9 cellular contexts compared by ENCODE assay signal in genomic region chr4:26161030-26161824, GRCh38.
DNase-seq lines count a peak whose midpoint lies in the region; ATAC-seq and TF ChIP-seq lines count a peak whose summit lies in the region.
"Had no signal": no experiment of that assay in that cellular context is flagged by ENCODE, and none has a peak within 500 bp of the region (broad histone marks: within the 10 kb centered on the region; RNA-seq: fewer than 3 reads in every experiment).

No MANE protein-coding gene starts in this region.

- ATAC-seq in natural killer cell treated with Interleukin-12 subunit alpha and Interleukin-12 subunit beta and Interleukin-15 and Interleukin-18, amount 100 ng/mL, for 72 hours: peak in 1 of 2 donors; percentile 66
- ATAC-seq in natural killer cell (no peak), HG03565 (IDR thresholded peaks at IDR 0.05; ENCODE audit: unreplicated experiment) (no peak)

- H3F3A ChIP-seq in GM23248 (ENCODE audit: insufficient read depth): no peaks in the 10 kb centered on the region

- H3K27me3 ChIP-seq in GM23248 (replicated peaks; ENCODE audit: insufficient read depth): no peaks in the 10 kb centered on the region; the same call in 1 of the 2 replicates

- no peak overlapping the region for H3K4me2 ChIP-seq in GM23248 (ENCODE audit: unreplicated experiment)

- peaks cover 15% of the 10 kb centered on the region for H3K36me3 Mint-ChIP-seq in natural killer cell treated with Interleukin-12 subunit alpha and Interleukin-12 subunit beta and Interleukin-15 and Interleukin-18, amount 100 ng/mL, for 72 hours
- H3K36me3 Mint-ChIP-seq in natural killer cell (no peaks in the 10 kb centered on the region), type B pancreatic cell (no peaks in the 10 kb centered on the region)

- TF ChIP-seq CTCF in natural killer cell (IDR thresholded peaks at IDR 0.05): no peak
- TF ChIP-seq CTCF in type B pancreatic cell (conservative IDR thresholded peaks at IDR 0.05): peak; percentile 41

- no peak overlapping the region for H2AFZ ChIP-seq in GM23248

- H3K27ac Mint-ChIP-seq in natural killer cell treated with Interleukin-12 subunit alpha and Interleukin-12 subunit beta and Interleukin-15 and Interleukin-18, amount 100 ng/mL, for 72 hours: peak overlapping the region; percentile 8 to 50
- H3K27ac Mint-ChIP-seq in natural killer cell (no peak overlapping the region), type B pancreatic cell (no peak overlapping the region)

- H3K9me3 Mint-ChIP-seq in natural killer cell treated with Interleukin-12 subunit alpha and Interleukin-12 subunit beta and Interleukin-15 and Interleukin-18, amount 100 ng/mL, for 72 hours: peaks cover 9% of the 10 kb centered on the region
- H3K9me3 Mint-ChIP-seq in natural killer cell (no peaks in the 10 kb centered on the region), type B pancreatic cell (peaks cover 4% of the 10 kb centered on the region)

- DNase-seq in natural killer cell treated with Interleukin-12 subunit alpha and Interleukin-12 subunit beta and Interleukin-15 and Interleukin-18, amount 100 ng/mL, for 72 hours (ENCODE audit: low spot score): no peak
- DNase-seq in natural killer cell: no peak
- peak; percentile 38 for DNase-seq in NAMALWA (ENCODE audit: low spot score)
- peak; percentile 7 for DNase-seq in dermis blood vessel endothelial cell
- no peak for DNase-seq in type B pancreatic cell (ENCODE audit: extremely low spot score, unreplicated experiment)
- no peak for DNase-seq in GM23248
- no peak for DNase-seq in HPDE6-E6E7 (ENCODE audit: extremely low spot score)
- DNase-seq: EL had no signal

- peaks cover 28 to 36% of the 10 kb centered on the region in 2 donors for H3K4me1 Mint-ChIP-seq in natural killer cell treated with Interleukin-12 subunit alpha and Interleukin-12 subunit beta and Interleukin-15 and Interleukin-18, amount 100 ng/mL, for 72 hours (ENCODE audit: low read depth in 2 of 2)
- peaks cover 0 to 5% of the 10 kb centered on the region in 2 donors for H3K4me1 Mint-ChIP-seq in natural killer cell
- H3K4me1 Mint-ChIP-seq in type B pancreatic cell (ENCODE audit: unreplicated experiment): peaks cover 3% of the 10 kb centered on the region

- H3K79me2 ChIP-seq in GM23248 (ENCODE audit: insufficient read depth): no peaks in the 10 kb centered on the region

- no peaks in the 10 kb centered on the region for H3K27me3 Mint-ChIP-seq in natural killer cell treated with Interleukin-12 subunit alpha and Interleukin-12 subunit beta and Interleukin-15 and Interleukin-18, amount 100 ng/mL, for 72 hours
- H3K27me3 Mint-ChIP-seq in natural killer cell (ENCODE audit: low read depth in 2 of 2) (peaks cover 0 to 3% of the 10 kb centered on the region in 2 donors), type B pancreatic cell (no peaks in the 10 kb centered on the region)

- 0 out of 2 replicates have a peak, but pooled peaks cover 7% of the 10 kb centered on the region for H3K4me1 ChIP-seq in GM23248 (ENCODE audit: insufficient read depth)

- no peaks in the 10 kb centered on the region for H3K9me3 ChIP-seq in GM23248 (ENCODE audit: low read depth)

- in situ Hi-C loops in GM23248 (cut with MboI): no loop called here

- H3K36me3 ChIP-seq in GM23248 (ENCODE audit: low read depth): no peaks in the 10 kb centered on the region

- H4K20me1 ChIP-seq in GM23248 (ENCODE audit: insufficient read depth): no peaks in the 10 kb centered on the region

- 58 to 64% methylated on average over 5 of the region's 5 CpGs for WGBS in GM23248 (ENCODE audit: low coverage in 1 of 2, low lambda C conversion rate in 2 of 2, missing lambda C conversion rate in 2 of 2), 2 experiments

- no peak overlapping the region for H3K27ac ChIP-seq in GM23248

- no peak overlapping the region for H3K9ac ChIP-seq in GM23248

- intact Hi-C loops in natural killer cell (cut with micrococcal nuclease): no loop called here

- H3K4me3 Mint-ChIP-seq in natural killer cell treated with Interleukin-12 subunit alpha and Interleukin-12 subunit beta and Interleukin-15 and Interleukin-18, amount 100 ng/mL, for 72 hours: no peak overlapping the region
- no peak overlapping the region for H3K4me3 Mint-ChIP-seq in natural killer cell
- no peak overlapping the region for H3K4me3 Mint-ChIP-seq in type B pancreatic cell

- no peaks in the 10 kb centered on the region for H3K9me2 ChIP-seq in GM23248 (ENCODE audit: insufficient read depth)

- H3K4me3 ChIP-seq in GM23248: no peak overlapping the region

Comparison
In these comparisons a context has a peak if more than half of its experiments do, and no peak if none do; other contexts are left out.
1. H3K27ac Mint-ChIP-seq: peak in natural killer cell treated with Interleukin-12 subunit alpha and Interleukin-12 subunit beta and Interleukin-15 and Interleukin-18, amount 100 ng/mL, for 72 hours (2 of 2); none in natural killer cell (0 of 2) and type B pancreatic cell (single experiment).
2. DNase-seq: peak in NAMALWA (single experiment) and dermis blood vessel endothelial cell (single experiment); none in natural killer cell treated with Interleukin-12 subunit alpha and Interleukin-12 subunit beta and Interleukin-15 and Interleukin-18, amount 100 ng/mL, for 72 hours (single experiment), natural killer cell (single experiment), type B pancreatic cell (single experiment), GM23248 (single experiment) and HPDE6-E6E7 (single experiment).